16 cellular contexts compared by ENCODE assay signal in genomic region chr7:2606539-2606936, GRCh38. TPM values are rescaled to one million over a fixed set of nuclear protein-coding genes. Genes with fewer than 3 reads are reported as not detected.
A peak's percentile ranks its signal among the peaks of the same experiment; 100 is the strongest.
DNase-seq lines count a peak whose midpoint lies in the region; ATAC-seq and TF ChIP-seq lines count a peak whose summit lies in the region.
"Had no signal": no experiment of that assay in that cellular context is flagged by ENCODE, and none has a peak within 500 bp of the region (broad histone marks: within the 10 kb centered on the region; RNA-seq: fewer than 3 reads in every experiment).

No MANE protein-coding gene starts in this region.

- H3K4me2 ChIP-seq in parathyroid adenoma (ENCODE audit: low read length) (no peak overlapping the region), hepatocyte (no peak overlapping the region)

- WGBS in heart right ventricle, 2 donors, result 59 to 61% methylated on average over 16 of the region's 16 CpGs
- 84% methylated on average over 16 of the region's 16 CpGs for WGBS in hepatocyte (ENCODE audit: low lambda C conversion rate, missing lambda C conversion rate)

- DNase-seq in ascending aorta (ENCODE audit: low spot score in 2 of 2) (no peak), heart right ventricle (peak in 1 of 2 donors; percentile 53), tibial artery (no peak), HT-29 (ENCODE audit: low spot score) (no peak), hepatocyte (ENCODE audit: low spot score) (no peak)
- DNase-seq: activated CD4-positive, alpha-beta T cell treated with anti-CD3 and anti-CD28 coated beads, Interleukin-2, amount 50 U/mL, for 4 hours; activated naive CD4-positive, alpha-beta T cell; activated T-cell treated with anti-CD3 and anti-CD28 coated beads for 4 hours; Calu3; NCI-H510A treated with DMSO at 0.1 percent for 48 hours; trophoblast cell had no signal

- peak in 4 of 8 donors; percentile 4 to 35 (median 22) for ATAC-seq in heart right ventricle
- ATAC-seq in GM21717 (IDR thresholded peaks at IDR 0.05; ENCODE audit: unreplicated experiment), result no peak
- ATAC-seq: stimulated activated memory B cell treated with anti-CD40 and anti-IgM and Interleukin-4, amounts not matched to agents 10 μg/mL and 1 μg/mL and 100 μg/mL, for 72 hours had no signal

- H3K4me1 ChIP-seq in ascending aorta (peaks cover 3 to 19% of the 10 kb centered on the region in 2 donors), heart right ventricle (peaks cover 8 to 60% (median 35%) of the 10 kb centered on the region in 9 donors), parathyroid adenoma (no peaks in the 10 kb centered on the region), tibial artery (peaks cover 0 to 20% (median 18%) of the 10 kb centered on the region in 4 donors), hepatocyte (ENCODE audit: insufficient read depth) (peaks cover 5% of the 10 kb centered on the region)

- H4K20me1 ChIP-seq in hepatocyte (ENCODE audit: insufficient read depth, poor library complexity, severe bottlenecking), result no peaks in the 10 kb centered on the region

- H3K27ac ChIP-seq in ascending aorta (peak overlapping the region; percentile 71 to 77), heart right ventricle (peak overlapping the region in 9 of 10 donors; percentile 62 to 94 (median 84)), parathyroid adenoma (peak overlapping the region; percentile 39), tibial artery (peak overlapping the region; percentile 69 to 73), hepatocyte (no peak overlapping the region)
- H3K27ac ChIP-seq: GM23248, VCaP had no signal

- H3K27me3 ChIP-seq in ascending aorta (no peaks in the 10 kb centered on the region), heart right ventricle (no peaks in the 10 kb centered on the region), parathyroid adenoma (ENCODE audit: control insufficient read depth, insufficient read depth, low read length) (no peaks in the 10 kb centered on the region), tibial artery (no peaks in the 10 kb centered on the region), hepatocyte (no peaks in the 10 kb centered on the region)

- H2AFZ ChIP-seq in parathyroid adenoma, result no peak overlapping the region
- H2AFZ ChIP-seq in hepatocyte, result no peak overlapping the region

- intact Hi-C loops in ascending aorta (cut with DNase I), result no loop called here
- intact Hi-C loops in heart right ventricle (cut with DNase I), result loop anchor here in 2 of 10 donors (2.0 to 5.0 kb wide), 3 partner anchors 20 to 49 kb away; partner anchors contain the start of genes BRAT1 (in 1 of the 2) and IQCE (in 1 of the 2)
- intact Hi-C loops in tibial artery (cut with DNase I; ENCODE audit: low total_unique reads), result no loop called here

- H3K9ac ChIP-seq in parathyroid adenoma, result no peak overlapping the region

- TF ChIP-seq CTCF in ascending aorta (IDR thresholded peaks at IDR 0.05) (no peak), heart right ventricle (IDR thresholded peaks at IDR 0.05) (no peak), parathyroid adenoma (IDR thresholded peaks at IDR 0.05) (no peak), tibial artery (IDR thresholded peaks at IDR 0.05) (no peak), hepatocyte (IDR thresholded peaks at IDR 0.05; ENCODE audit: poor library complexity) (no peak)

- H3K4me3 ChIP-seq in ascending aorta (peak overlapping the region in 1 of 2 donors; percentile 15), heart right ventricle (peak overlapping the region in 4 of 10 donors; percentile 1 to 23 (median 11)), parathyroid adenoma (ENCODE audit: low read depth, low read length) (no peak overlapping the region), tibial artery (peak overlapping the region in 1 of 2 donors; percentile 19), hepatocyte (no peak overlapping the region)
- H3K4me3 ChIP-seq: GM23248 had no signal

- H3K9me2 ChIP-seq in hepatocyte (replicated peaks; ENCODE audit: insufficient read depth), result no peaks in the 10 kb centered on the region

- H3K36me3 ChIP-seq in ascending aorta (peaks cover 0 to 4% of the 10 kb centered on the region in 2 donors), heart right ventricle (peaks cover 0 to 13% (median 0%) of the 10 kb centered on the region in 9 donors), parathyroid adenoma (ENCODE audit: control insufficient read depth, insufficient read depth, low read length) (no peaks in the 10 kb centered on the region), tibial artery (peaks cover 0 to 66% (median 0%) of the 10 kb centered on the region in 3 donors), hepatocyte (replicated peaks; ENCODE audit: insufficient read depth, low read depth) (no peaks in the 10 kb centered on the region)

- H3K79me2 ChIP-seq in parathyroid adenoma (no peaks in the 10 kb centered on the region), hepatocyte (no peaks in the 10 kb centered on the region)

- H3K9me3 ChIP-seq in ascending aorta (no peaks in the 10 kb centered on the region), heart right ventricle (no peaks in the 10 kb centered on the region), parathyroid adenoma (ENCODE audit: control insufficient read depth, low read length) (no peaks in the 10 kb centered on the region), tibial artery (no peaks in the 10 kb centered on the region), hepatocyte (ENCODE audit: low read depth) (no peaks in the 10 kb centered on the region)

RNA-seq across cellular contexts. Expression of gene TTYH3, which starts 25.2 kb away (rescaled TPM):
- total RNA-seq in ascending aorta (70.5 TPM), heart right ventricle (10 to 100 TPM in 4 of 10 donors, 1 to 10 TPM in 6; 7.0 to 37.5 (median 9.0) TPM), hepatocyte (35.8 and 46.3 TPM in 2 replicates)
- polyA plus RNA-seq in heart right ventricle (1 to 10 TPM; 8.6 to 10.0 TPM), hepatocyte (101 and 108 TPM in 2 replicates)
- total RNA-seq in HT-29 (2014; rRNA removed; shearing (Covaris generic)), result 34.5 and 37.1 TPM in 2 replicates

RNA-seq across cellular contexts. Expression of gene IQCE, which starts 47.8 kb away (rescaled TPM):
- 11.4 TPM for total RNA-seq in ascending aorta
- 10 to 100 TPM in 4 of 10 donors, 1 to 10 TPM in 6; 7.8 to 13.8 (median 9.4) TPM for total RNA-seq in heart right ventricle
- 1 to 10 TPM; 4.2 to 5.0 TPM for polyA plus RNA-seq in heart right ventricle
- total RNA-seq in HT-29 (2014; rRNA removed; shearing (Covaris generic)), result 23.1 and 24.7 TPM in 2 replicates
- total RNA-seq in hepatocyte, result 8.2 and 13.3 TPM in 2 replicates
- polyA plus RNA-seq in hepatocyte, result 10.0 and 11.8 TPM in 2 replicates

RNA-seq across cellular contexts. Expression of gene BRAT1, which starts 51.2 kb away (rescaled TPM):
- total RNA-seq in ascending aorta (84.0 TPM), heart right ventricle (10 to 100 TPM; 10.6 to 18.2 (median 12.8) TPM), hepatocyte (15.7 and 19.2 TPM in 2 replicates)
- polyA plus RNA-seq in heart right ventricle (10 to 100 TPM; 16.8 to 22.8 TPM), hepatocyte (37.8 and 45.0 TPM in 2 replicates)
- total RNA-seq in HT-29 (2014; rRNA removed; shearing (Covaris generic)), result 101 and 106 TPM in 2 replicates
